Comparison of ENCODE assay signal across 11 cellular contexts in the genomic region with DNA sequence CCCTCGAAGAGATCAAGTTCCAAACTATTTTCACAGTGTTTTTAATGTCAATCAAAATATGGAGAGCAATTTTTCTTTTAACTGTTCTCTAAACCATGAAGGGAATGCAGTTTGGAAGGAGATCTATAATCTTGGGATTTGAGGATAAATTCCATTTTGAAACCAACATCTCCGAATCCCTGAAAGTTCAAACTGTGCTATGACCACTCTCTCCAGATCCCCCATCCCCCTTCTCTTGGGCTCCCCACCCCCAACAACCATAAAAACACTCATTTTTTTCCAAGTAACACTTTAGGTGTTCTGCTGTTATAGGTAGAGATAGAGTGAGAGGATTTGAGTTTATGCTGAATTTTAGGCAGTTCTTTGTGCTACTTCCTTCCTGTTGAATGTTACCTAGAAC. TPM values are rescaled to one million over a fixed set of nuclear protein-coding genes. Genes with fewer than 3 reads are reported as not detected.
DNase-seq lines count a peak whose midpoint lies in the region; ATAC-seq and TF ChIP-seq lines count a peak whose summit lies in the region.
"Had no signal": no experiment of that assay in that cellular context is flagged by ENCODE, and none has a peak within 500 bp of the region (broad histone marks: within the 10 kb centered on the region; RNA-seq: fewer than 3 reads in every experiment).

No MANE protein-coding gene starts in this region.

- H3K27ac ChIP-seq in HUES64 (ENCODE audit: low read depth, low read length) (peak overlapping the region; percentile 55), lower lobe of right lung (peak overlapping the region; percentile 84), testis (peak overlapping the region; percentile 85 to 90)

- no peaks in the 10 kb centered on the region for H3K9me3 ChIP-seq in HUES64 (ENCODE audit: insufficient read depth, low read depth, low read length)
- no peaks in the 10 kb centered on the region for H3K9me3 ChIP-seq in lower lobe of right lung
- H3K9me3 ChIP-seq in testis = no peaks in the 10 kb centered on the region

- H3K36me3 ChIP-seq in HUES64 (ENCODE audit: insufficient read depth, low read length) (peaks cover 26% of the 10 kb centered on the region), lower lobe of right lung (no peaks in the 10 kb centered on the region), testis (ENCODE audit: low read depth, missing control alignments) (no peaks in the 10 kb centered on the region)

- peak overlapping the region; percentile 79 for H3K4me3 ChIP-seq in HUES64 (ENCODE audit: low read length)
- peak overlapping the region; percentile 69 for H3K4me3 ChIP-seq in choroid plexus epithelial cell (ENCODE audit: low read depth, low read length)
- peak overlapping the region; percentile 59 for H3K4me3 ChIP-seq in lower lobe of right lung
- H3K4me3 ChIP-seq in testis = peak overlapping the region; percentile 48 to 68

- ATAC-seq in lower lobe of right lung (no peak), HG03565 (IDR thresholded peaks at IDR 0.05; ENCODE audit: unreplicated experiment) (no peak)

- intact Hi-C loops in lower lobe of right lung (cut with DNase I) = no loop called here
- intact Hi-C loops in testis (cut with DNase I; ENCODE audit: low total_unique reads) = no loop called here

- H3K4me1 ChIP-seq in HUES64 (ENCODE audit: insufficient read depth, low read length) (peaks cover 47% of the 10 kb centered on the region), lower lobe of right lung (peaks cover 9% of the 10 kb centered on the region), testis (peaks cover 18% of the 10 kb centered on the region)

- WGBS in HUES64 = 56% methylated on average over 1 of the region's 2 CpGs
- WGBS in testis, 2 donors = 40 to 51% methylated on average over 2 of the region's 2 CpGs

- no peak for DNase-seq in choroid plexus epithelial cell (ENCODE audit: low read depth)
- no peak for DNase-seq in lower lobe of right lung
- no peak for DNase-seq in testis
- no peak for DNase-seq in 8988T
- DNase-seq in retina = no peak
- DNase-seq in NCI-H226 = no peak
- DNase-seq: activated naive CD8-positive, alpha-beta T cell treated with anti-CD3 and anti-CD28 coated beads, Interleukin-2, amount 10 ng/mL, durations not matched to agents 7 days and 5 days; NCI-H2029; SHP77 had no signal

- no peak for TF ChIP-seq POLR2A in testis (IDR thresholded peaks at IDR 0.05)

- TF ChIP-seq CTCF in choroid plexus epithelial cell (conservative IDR thresholded peaks at IDR 0.05; ENCODE audit: low read depth, low read length) (no peak), lower lobe of right lung (IDR thresholded peaks at IDR 0.05) (no peak), testis (IDR thresholded peaks at IDR 0.05) (no peak)

- H3K27me3 ChIP-seq in HUES64 (ENCODE audit: insufficient read depth, low read length) (no peaks in the 10 kb centered on the region), lower lobe of right lung (ENCODE audit: low read depth) (no peaks in the 10 kb centered on the region), testis (no peaks in the 10 kb centered on the region)

- peak overlapping the region; percentile 92 for H3K9ac ChIP-seq in HUES64 (ENCODE audit: low read depth, low read length)

RNA-seq across cellular contexts. Expression of a gene that starts 1.7 kb away (rescaled TPM):
- 122 TPM for polyA plus RNA-seq in HUES64 (2013, experiment 1 of 2)
- polyA plus RNA-seq in HUES64 (2013, experiment 2 of 2) = 141 TPM
- total RNA-seq in lower lobe of right lung (140 TPM), testis (100 to 1,000 TPM; 135 to 153 TPM)
- polyA plus RNA-seq in testis (ENCODE audit: insufficient read depth, low read depth, low replicate concordance) = 103 TPM
- total RNA-seq: activated naive CD8-positive, alpha-beta T cell treated with anti-CD3 and anti-CD28 coated beads, Interleukin-2, amount 10 ng/mL, durations not matched to agents 7 days and 5 days had no signal
